ENCODE assay signal across 1 cellular context in the genomic region with DNA sequence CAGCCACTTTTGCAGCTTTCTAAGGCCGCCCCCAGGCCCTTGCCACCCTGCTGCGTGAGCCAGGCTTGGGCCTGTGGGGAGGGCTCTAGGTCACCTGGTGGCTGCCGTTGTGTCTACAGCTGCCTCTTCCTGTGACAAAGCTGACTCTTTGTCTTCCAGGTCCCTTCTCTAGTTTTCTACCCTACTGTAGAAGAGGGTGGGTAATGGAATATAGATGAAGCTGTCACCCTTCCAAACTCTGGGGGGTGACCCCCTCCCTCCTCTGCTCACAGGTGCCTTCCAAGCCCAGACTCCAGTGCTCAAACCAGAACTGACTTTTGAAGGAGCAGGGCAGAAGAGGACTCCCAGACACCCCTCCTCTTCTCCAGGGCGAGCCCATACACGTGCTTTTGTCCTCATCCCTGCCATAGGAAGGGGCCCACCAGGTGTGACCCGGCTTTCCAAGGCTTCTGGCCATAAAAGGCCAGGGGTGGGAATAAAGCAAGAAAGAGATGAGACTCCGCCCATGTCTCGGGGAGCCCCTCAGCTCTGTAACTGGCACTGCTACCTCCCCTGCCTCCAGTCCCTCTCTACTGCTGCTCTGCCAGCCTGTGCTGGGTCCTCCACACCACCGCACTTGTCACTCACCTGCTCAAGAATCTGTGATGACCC.
TF ChIP-seq lines count a peak whose summit lies in the region.

No MANE protein-coding gene starts in this region.

TF ChIP-seq in H1, 55 proteins besides CTCF, POLR2A, EP300 and RAD21:
- TF ChIP-seq, protein P1, sequence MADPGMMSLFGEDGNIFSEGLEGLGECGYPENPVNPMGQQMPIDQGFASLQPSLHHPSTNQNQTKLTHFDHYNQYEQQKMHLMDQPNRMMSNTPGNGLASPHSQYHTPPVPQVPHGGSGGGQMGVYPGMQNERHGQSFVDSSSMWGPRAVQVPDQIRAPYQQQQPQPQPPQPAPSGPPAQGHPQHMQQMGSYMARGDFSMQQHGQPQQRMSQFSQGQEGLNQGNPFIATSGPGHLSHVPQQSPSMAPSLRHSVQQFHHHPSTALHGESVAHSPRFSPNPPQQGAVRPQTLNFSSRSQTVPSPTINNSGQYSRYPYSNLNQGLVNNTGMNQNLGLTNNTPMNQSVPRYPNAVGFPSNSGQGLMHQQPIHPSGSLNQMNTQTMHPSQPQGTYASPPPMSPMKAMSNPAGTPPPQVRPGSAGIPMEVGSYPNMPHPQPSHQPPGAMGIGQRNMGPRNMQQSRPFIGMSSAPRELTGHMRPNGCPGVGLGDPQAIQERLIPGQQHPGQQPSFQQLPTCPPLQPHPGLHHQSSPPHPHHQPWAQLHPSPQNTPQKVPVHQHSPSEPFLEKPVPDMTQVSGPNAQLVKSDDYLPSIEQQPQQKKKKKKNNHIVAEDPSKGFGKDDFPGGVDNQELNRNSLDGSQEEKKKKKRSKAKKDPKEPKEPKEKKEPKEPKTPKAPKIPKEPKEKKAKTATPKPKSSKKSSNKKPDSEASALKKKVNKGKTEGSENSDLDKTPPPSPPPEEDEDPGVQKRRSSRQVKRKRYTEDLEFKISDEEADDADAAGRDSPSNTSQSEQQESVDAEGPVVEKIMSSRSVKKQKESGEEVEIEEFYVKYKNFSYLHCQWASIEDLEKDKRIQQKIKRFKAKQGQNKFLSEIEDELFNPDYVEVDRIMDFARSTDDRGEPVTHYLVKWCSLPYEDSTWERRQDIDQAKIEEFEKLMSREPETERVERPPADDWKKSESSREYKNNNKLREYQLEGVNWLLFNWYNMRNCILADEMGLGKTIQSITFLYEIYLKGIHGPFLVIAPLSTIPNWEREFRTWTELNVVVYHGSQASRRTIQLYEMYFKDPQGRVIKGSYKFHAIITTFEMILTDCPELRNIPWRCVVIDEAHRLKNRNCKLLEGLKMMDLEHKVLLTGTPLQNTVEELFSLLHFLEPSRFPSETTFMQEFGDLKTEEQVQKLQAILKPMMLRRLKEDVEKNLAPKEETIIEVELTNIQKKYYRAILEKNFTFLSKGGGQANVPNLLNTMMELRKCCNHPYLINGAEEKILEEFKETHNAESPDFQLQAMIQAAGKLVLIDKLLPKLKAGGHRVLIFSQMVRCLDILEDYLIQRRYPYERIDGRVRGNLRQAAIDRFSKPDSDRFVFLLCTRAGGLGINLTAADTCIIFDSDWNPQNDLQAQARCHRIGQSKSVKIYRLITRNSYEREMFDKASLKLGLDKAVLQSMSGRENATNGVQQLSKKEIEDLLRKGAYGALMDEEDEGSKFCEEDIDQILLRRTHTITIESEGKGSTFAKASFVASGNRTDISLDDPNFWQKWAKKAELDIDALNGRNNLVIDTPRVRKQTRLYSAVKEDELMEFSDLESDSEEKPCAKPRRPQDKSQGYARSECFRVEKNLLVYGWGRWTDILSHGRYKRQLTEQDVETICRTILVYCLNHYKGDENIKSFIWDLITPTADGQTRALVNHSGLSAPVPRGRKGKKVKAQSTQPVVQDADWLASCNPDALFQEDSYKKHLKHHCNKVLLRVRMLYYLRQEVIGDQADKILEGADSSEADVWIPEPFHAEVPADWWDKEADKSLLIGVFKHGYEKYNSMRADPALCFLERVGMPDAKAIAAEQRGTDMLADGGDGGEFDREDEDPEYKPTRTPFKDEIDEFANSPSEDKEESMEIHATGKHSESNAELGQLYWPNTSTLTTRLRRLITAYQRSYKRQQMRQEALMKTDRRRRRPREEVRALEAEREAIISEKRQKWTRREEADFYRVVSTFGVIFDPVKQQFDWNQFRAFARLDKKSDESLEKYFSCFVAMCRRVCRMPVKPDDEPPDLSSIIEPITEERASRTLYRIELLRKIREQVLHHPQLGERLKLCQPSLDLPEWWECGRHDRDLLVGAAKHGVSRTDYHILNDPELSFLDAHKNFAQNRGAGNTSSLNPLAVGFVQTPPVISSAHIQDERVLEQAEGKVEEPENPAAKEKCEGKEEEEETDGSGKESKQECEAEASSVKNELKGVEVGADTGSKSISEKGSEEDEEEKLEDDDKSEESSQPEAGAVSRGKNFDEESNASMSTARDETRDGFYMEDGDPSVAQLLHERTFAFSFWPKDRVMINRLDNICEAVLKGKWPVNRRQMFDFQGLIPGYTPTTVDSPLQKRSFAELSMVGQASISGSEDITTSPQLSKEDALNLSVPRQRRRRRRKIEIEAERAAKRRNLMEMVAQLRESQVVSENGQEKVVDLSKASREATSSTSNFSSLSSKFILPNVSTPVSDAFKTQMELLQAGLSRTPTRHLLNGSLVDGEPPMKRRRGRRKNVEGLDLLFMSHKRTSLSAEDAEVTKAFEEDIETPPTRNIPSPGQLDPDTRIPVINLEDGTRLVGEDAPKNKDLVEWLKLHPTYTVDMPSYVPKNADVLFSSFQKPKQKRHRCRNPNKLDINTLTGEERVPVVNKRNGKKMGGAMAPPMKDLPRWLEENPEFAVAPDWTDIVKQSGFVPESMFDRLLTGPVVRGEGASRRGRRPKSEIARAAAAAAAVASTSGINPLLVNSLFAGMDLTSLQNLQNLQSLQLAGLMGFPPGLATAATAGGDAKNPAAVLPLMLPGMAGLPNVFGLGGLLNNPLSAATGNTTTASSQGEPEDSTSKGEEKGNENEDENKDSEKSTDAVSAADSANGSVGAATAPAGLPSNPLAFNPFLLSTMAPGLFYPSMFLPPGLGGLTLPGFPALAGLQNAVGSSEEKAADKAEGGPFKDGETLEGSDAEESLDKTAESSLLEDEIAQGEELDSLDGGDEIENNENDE (IDR thresholded peaks at IDR 0.05; ENCODE audit: insufficient replicate concordance, low read length): no peak
- TF ChIP-seq SRF (IDR thresholded peaks at IDR 0.05; ENCODE audit: low read depth, low read length) (peak; percentile 70), FOSL1 (IDR thresholded peaks at IDR 0.05; ENCODE audit: insufficient read depth, low read depth, low read length) (no peak), SUZ12 (IDR thresholded peaks at IDR 0.05; ENCODE audit: low read length) (no peak), MAFK (IDR thresholded peaks at IDR 0.05; ENCODE audit: low read depth, low read length) (no peak)
- TF ChIP-seq, protein P2, sequence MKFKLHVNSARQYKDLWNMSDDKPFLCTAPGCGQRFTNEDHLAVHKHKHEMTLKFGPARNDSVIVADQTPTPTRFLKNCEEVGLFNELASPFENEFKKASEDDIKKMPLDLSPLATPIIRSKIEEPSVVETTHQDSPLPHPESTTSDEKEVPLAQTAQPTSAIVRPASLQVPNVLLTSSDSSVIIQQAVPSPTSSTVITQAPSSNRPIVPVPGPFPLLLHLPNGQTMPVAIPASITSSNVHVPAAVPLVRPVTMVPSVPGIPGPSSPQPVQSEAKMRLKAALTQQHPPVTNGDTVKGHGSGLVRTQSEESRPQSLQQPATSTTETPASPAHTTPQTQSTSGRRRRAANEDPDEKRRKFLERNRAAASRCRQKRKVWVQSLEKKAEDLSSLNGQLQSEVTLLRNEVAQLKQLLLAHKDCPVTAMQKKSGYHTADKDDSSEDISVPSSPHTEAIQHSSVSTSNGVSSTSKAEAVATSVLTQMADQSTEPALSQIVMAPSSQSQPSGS (IDR thresholded peaks at IDR 0.05; ENCODE audit: low read length): no peak
- TF ChIP-seq, protein P3, sequence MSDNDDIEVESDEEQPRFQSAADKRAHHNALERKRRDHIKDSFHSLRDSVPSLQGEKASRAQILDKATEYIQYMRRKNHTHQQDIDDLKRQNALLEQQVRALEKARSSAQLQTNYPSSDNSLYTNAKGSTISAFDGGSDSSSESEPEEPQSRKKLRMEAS (IDR thresholded peaks at IDR 0.05): no peak
- TF ChIP-seq, protein P4, sequence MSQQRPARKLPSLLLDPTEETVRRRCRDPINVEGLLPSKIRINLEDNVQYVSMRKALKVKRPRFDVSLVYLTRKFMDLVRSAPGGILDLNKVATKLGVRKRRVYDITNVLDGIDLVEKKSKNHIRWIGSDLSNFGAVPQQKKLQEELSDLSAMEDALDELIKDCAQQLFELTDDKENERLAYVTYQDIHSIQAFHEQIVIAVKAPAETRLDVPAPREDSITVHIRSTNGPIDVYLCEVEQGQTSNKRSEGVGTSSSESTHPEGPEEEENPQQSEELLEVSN (IDR thresholded peaks at IDR 0.05): peak; percentile 47; the same call in 1 of the 2 replicates
